Comparison of ENCODE assay signal across 8 cellular contexts in the genomic region with DNA sequence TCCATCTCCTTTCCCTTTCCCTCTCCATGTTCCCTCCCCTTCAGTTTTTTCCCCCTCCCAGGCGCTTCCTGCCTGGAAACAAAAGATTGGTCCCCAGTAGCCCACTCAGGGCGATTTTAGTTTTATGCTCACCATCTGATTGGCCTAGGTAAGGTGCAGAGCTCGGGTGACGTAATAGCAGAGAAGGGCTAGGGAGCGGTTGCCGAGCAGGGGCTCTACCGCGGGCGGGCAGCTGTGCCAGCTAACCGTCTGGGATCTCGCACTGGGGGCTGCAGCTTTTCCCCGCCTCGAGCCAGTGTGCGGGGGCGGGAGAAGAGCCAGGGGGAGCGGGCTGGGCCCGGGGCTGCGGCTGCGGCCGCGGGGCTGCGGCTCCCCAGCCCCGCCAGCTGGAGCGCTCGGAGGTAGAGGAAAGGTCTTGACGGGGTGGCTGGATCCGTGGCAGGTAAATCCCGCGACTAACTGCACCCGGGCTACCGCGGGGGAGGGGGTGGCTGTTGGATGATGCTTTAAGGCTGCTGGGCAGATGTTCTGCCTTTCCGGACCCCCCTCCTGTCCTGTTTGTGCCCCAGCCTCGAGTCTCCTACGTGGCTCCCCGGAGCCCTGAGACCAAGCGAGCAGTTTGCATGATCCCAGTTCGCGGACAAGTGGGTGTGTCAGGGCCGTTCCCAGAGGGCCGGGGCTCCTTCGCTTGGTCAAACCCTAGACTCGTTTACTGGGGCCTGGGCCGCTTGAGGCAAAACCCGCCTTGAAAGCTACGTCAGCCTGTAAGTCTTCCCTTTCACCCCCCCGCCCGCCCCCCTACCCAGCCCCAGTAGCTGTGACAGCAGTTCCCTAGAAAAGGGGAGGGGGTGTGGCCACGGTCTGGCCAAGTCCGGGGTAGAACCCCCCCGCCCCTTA. TPM values are rescaled to one million over a fixed set of nuclear protein-coding genes. Genes with fewer than 3 reads are reported as not detected.
A peak's percentile ranks its signal among the peaks of the same experiment; 100 is the strongest.
DNase-seq lines count a peak whose midpoint lies in the region; ATAC-seq and TF ChIP-seq lines count a peak whose summit lies in the region.

A gene (plus strand): TSS at position 218 of the 897 bp plus-strand sequence. CDS start 26,913 bp downstream, outside the sequence.

- intact Hi-C loops in CD8-positive, alpha-beta T cell (cut with DNase I, micrococcal nuclease), result no loop called here

- peak within 1 kb of the TSS; percentile 84 for H3K4me3 Mint-ChIP-seq in CD8-positive, alpha-beta T cell

- peak within 1 kb of the TSS; percentile 41 for H3K27ac Mint-ChIP-seq in CD8-positive, alpha-beta T cell

- H3K36me3 Mint-ChIP-seq in CD8-positive, alpha-beta T cell, result no peaks in the 10 kb centered on the region

- H3K9me3 ChIP-seq in CD8-positive, alpha-beta T cell (ENCODE audit: low read length), result no peaks in the 10 kb centered on the region
- no peaks in the 10 kb centered on the region for H3K9me3 ChIP-seq in HAP-1

- peak; percentile 64 for ATAC-seq in CD8-positive, alpha-beta T cell

- in situ Hi-C loops in HAP-1 (cut with MboI; ENCODE audit: low sequenced_read_pairs), result loop anchor here (10.0 kb wide), 1 partner anchor 101 kb away; no protein-coding TSS in a partner anchor

- no peaks in the 10 kb centered on the region for H3K36me3 ChIP-seq in CD8-positive, alpha-beta T cell (ENCODE audit: insufficient read depth, low read length)
- H3K36me3 ChIP-seq in HAP-1 (replicated peaks), result peaks cover 7% of the 10 kb centered on the region

- no peaks in the 10 kb centered on the region for H3K27me3 ChIP-seq in CD8-positive, alpha-beta T cell (ENCODE audit: insufficient read depth, low read length)
- H3K27me3 ChIP-seq in HAP-1 (ENCODE audit: low read depth), result no peaks in the 10 kb centered on the region

- no peak for TF ChIP-seq CTCF in CD8-positive, alpha-beta T cell (IDR thresholded peaks at IDR 0.05)

- CTCF ChIA-PET in CD8-positive, alpha-beta T cell (lab: Charles Lee), result no interaction called here

- POLR2A ChIA-PET in CD8-positive, alpha-beta T cell (lab: Charles Lee), result no interaction called here

- H3K4me1 ChIP-seq in CD8-positive, alpha-beta T cell (ENCODE audit: insufficient read depth, low read length), result no peaks in the 10 kb centered on the region
- peaks cover 14% of the 10 kb centered on the region for H3K4me1 ChIP-seq in HAP-1

- H3K4me3 ChIP-seq in CD8-positive, alpha-beta T cell (ENCODE audit: low read depth, low read length), result peak within 1 kb of the TSS; percentile 33
- peak within 1 kb of the TSS; percentile 61 for H3K4me3 ChIP-seq in HAP-1

- no peaks in the 10 kb centered on the region for H3K9me3 Mint-ChIP-seq in CD8-positive, alpha-beta T cell

- no peak within 1 kb of the TSS for H3K27ac ChIP-seq in CD8-positive, alpha-beta T cell (ENCODE audit: low read depth, low read length)

- H3K4me1 Mint-ChIP-seq in CD8-positive, alpha-beta T cell (ENCODE audit: low read depth), result peaks cover 15% of the 10 kb centered on the region

- peaks cover 15% of the 10 kb centered on the region for H3K27me3 Mint-ChIP-seq in CD8-positive, alpha-beta T cell (ENCODE audit: low read depth)

- DNase-seq in CD8-positive, alpha-beta T cell, result peak in 3 of 7 experiments; percentile 11 to 28 (median 28)
- peak; percentile 85 to 92 for DNase-seq in HAP-1 (ENCODE audit: low spot score in 2 of 2)
- DNase-seq in NCI-H345 treated with DMSO at 0.1 percent for 48 hours (lab: John Stamatoyannopoulos, UW; ENCODE audit: unreplicated experiment), result peak; percentile 65
- DNase-seq in activated naive CD4-positive, alpha-beta T cell treated with anti-CD3 and anti-CD28 coated beads, Interleukin-2, amount 50 U/mL, for 16 hours, result peak; percentile 15
- DNase-seq in glomerular visceral epithelial cell (ENCODE audit: extremely low spot score), result peak; percentile 82
- peak; percentile 26 for DNase-seq in occipital lobe (lab: John Stamatoyannopoulos, UW)
- DNase-seq in T1000 (lab: John Stamatoyannopoulos, UW), result no peak
- DNase-seq in COLO829 (ENCODE audit: low spot score), result no peak

RNA-seq across cellular contexts. Expression of the gene that starts here (rescaled TPM):
- under 1 TPM; 0.49 to 0.72 TPM for total RNA-seq in CD8-positive, alpha-beta T cell
- 119 TPM for total RNA-seq in occipital lobe

Comparison
In these comparisons a context has a peak if more than half of its experiments do, and no peak if none do; other contexts are left out.
1. RNA of the gene that starts here (total RNA-seq): 119 TPM in occipital lobe (single experiment); 0.49 to 0.72 TPM in CD8-positive, alpha-beta T cell; every median in the first group is over 10 times any median in the second.
2. Peak in ATAC-seq and H3K4me3 ChIP-seq in CD8-positive, alpha-beta T cell; RNA of the gene not detected or under 1 TPM.
3. DNase-seq: peak in HAP-1 (2 of 2), NCI-H345 treated with DMSO at 0.1 percent for 48 hours (single experiment), activated naive CD4-positive, alpha-beta T cell treated with anti-CD3 and anti-CD28 coated beads, Interleukin-2, amount 50 U/mL, for 16 hours (single experiment), glomerular visceral epithelial cell (single experiment) and occipital lobe (single experiment); none in T1000 (single experiment) and COLO829 (single experiment).